In genomic region chr15:45943255-45943654, GRCh38 we compare ENCODE assay signal across 16 cellular contexts.
DNase-seq lines count a peak whose midpoint lies in the region; ATAC-seq, FAIRE-seq and TF ChIP-seq lines count a peak whose summit lies in the region.
"Had no signal": no experiment of that assay in that cellular context is flagged by ENCODE, and none has a peak within 500 bp of the region (broad histone marks: within the 10 kb centered on the region; RNA-seq: fewer than 3 reads in every experiment).

No MANE protein-coding gene starts in this region.

- no peak for FAIRE-seq in A549 (lab: Jason Lieb, UNC)

- CTCF ChIA-PET in A549 (lab: Yijun Ruan, JAX) = interaction anchor here (0.6 kb wide), 1 partner anchor 188 kb away, joined by 3 read pairs; no protein-coding TSS in a partner anchor

- H3K27me3 Mint-ChIP-seq in T-helper 17 cell = no peaks in the 10 kb centered on the region
- H3K27me3 Mint-ChIP-seq in activated T-cell treated with anti-CD3 and anti-CD28 coated beads, Interleukin-2, amount 50 U/mL, for 4 hours (ENCODE audit: low read depth) = no peaks in the 10 kb centered on the region

- no peak for TF ChIP-seq EP300 in A549 (IDR thresholded peaks at IDR 0.05)

- no peaks in the 10 kb centered on the region for H3K9me3 Mint-ChIP-seq in activated T-cell treated with anti-CD3 and anti-CD28 coated beads, Interleukin-2, amount 50 U/mL, for 4 hours
- H3K9me3 Mint-ChIP-seq: nephron progenitor cell had no signal

- TF ChIP-seq POLR2A in A549 (IDR thresholded peaks at IDR 0.05; ENCODE audit: low read length) = no peak

- H3K4me1 ChIP-seq in A549 = no peaks in the 10 kb centered on the region
- H3K4me1 ChIP-seq in mucosa of descending colon (ENCODE audit: low read depth) = no peaks in the 10 kb centered on the region
- H3K4me1 ChIP-seq: body of pancreas, tibial artery had no signal

- H3K4me2 ChIP-seq in A549 = no peak overlapping the region

- 15% methylated on average over 4 of the region's 4 CpGs for WGBS in A549 (ENCODE audit: missing lambda C conversion rate)

- H3K4me1 Mint-ChIP-seq in T-helper 17 cell = no peaks in the 10 kb centered on the region
- H3K4me1 Mint-ChIP-seq in activated T-cell treated with anti-CD3 and anti-CD28 coated beads, Interleukin-2, amount 50 U/mL, for 4 hours (ENCODE audit: low read depth) = no peaks in the 10 kb centered on the region
- H3K4me1 Mint-ChIP-seq: nephron progenitor cell had no signal

- intact Hi-C loops in mucosa of descending colon (cut with DNase I, micrococcal nuclease) = no loop called here

- H3K9me3 ChIP-seq in A549 = no peaks in the 10 kb centered on the region
- no peaks in the 10 kb centered on the region for H3K9me3 ChIP-seq in T-helper 17 cell (ENCODE audit: control insufficient read depth, low read length, poor library complexity, severe bottlenecking)
- no peaks in the 10 kb centered on the region for H3K9me3 ChIP-seq in mucosa of descending colon
- H3K9me3 ChIP-seq: body of pancreas, tibial artery had no signal

- ATAC-seq in A549 (peak; percentile 54 to 74; a peak in 4 of 6 replicates), GM19023 (IDR thresholded peaks at IDR 0.05; ENCODE audit: unreplicated experiment) (peak; percentile 58), HG03066 (IDR thresholded peaks at IDR 0.05; ENCODE audit: low read depth, unreplicated experiment) (peak; percentile 78), T-helper 17 cell (no peak), mucosa of descending colon (no peak)
- ATAC-seq in activated T-cell treated with anti-CD3 and anti-CD28 coated beads, Interleukin-2, amount 50 U/mL, for 4 hours = no peak
- ATAC-seq: activated CD4-positive, CD25-positive, alpha-beta regulatory T cell treated with anti-CD3 and anti-CD28 coated beads, Interleukin-2, amount 50 U/mL, for 24 hours; body of pancreas; left colon had no signal

- TF ChIP-seq CTCF in A549 (IDR thresholded peaks at IDR 0.05) = no peak
- TF ChIP-seq CTCF in mucosa of descending colon (IDR thresholded peaks at IDR 0.05) = no peak

- H3K4me3 Mint-ChIP-seq in T-helper 17 cell = no peak overlapping the region
- H3K4me3 Mint-ChIP-seq in activated T-cell treated with anti-CD3 and anti-CD28 coated beads, Interleukin-2, amount 50 U/mL, for 4 hours = no peak overlapping the region
- H3K4me3 Mint-ChIP-seq: nephron progenitor cell had no signal

- TF ChIP-seq RAD21 in A549 (conservative IDR thresholded peaks at IDR 0.05 in 1 of 2, IDR thresholded peaks at IDR 0.05 in 1 of 2) = no peak

- H3K27ac ChIP-seq in A549 = no peak overlapping the region
- H3K27ac ChIP-seq: body of pancreas, tibial artery had no signal

- POLR2A ChIA-PET in A549 (lab: Yijun Ruan, JAX) = no interaction called here

- H3K36me3 Mint-ChIP-seq in T-helper 17 cell (ENCODE audit: low read depth) = no peaks in the 10 kb centered on the region
- H3K36me3 Mint-ChIP-seq in activated T-cell treated with anti-CD3 and anti-CD28 coated beads, Interleukin-2, amount 50 U/mL, for 4 hours (ENCODE audit: insufficient read depth) = no peaks in the 10 kb centered on the region

- DNase-seq in A549 (ENCODE audit: low read depth in 1 of 2, low spot score in 1 of 2) (peak in 1 of 2 experiments; percentile 41), RKO (ENCODE audit: low spot score) (peak; percentile 30), NCI-H2227 (lab: John Stamatoyannopoulos, UW; ENCODE audit: unreplicated experiment) (no peak), T-helper 17 cell (no peak), mucosa of descending colon (no peak)
- DNase-seq in activated T-cell treated with anti-CD3 and anti-CD28 coated beads, Interleukin-2, amount 50 U/mL, for 4 hours = no peak
- DNase-seq: activated T-cell treated with anti-CD3 and anti-CD28 coated beads, Interleukin-2, amount 50 U/mL, for 1 hour; body of pancreas; DMS 273 treated with DMSO at 0.1 percent for 48 hours; glutamatergic neuron; left colon; nephron progenitor cell; tibial artery had no signal

- H3K4me3 ChIP-seq in A549 (no peak overlapping the region), mucosa of descending colon (no peak overlapping the region)
- H3K4me3 ChIP-seq: body of pancreas, tibial artery had no signal

- no peaks in the 10 kb centered on the region for H3K36me3 ChIP-seq in mucosa of descending colon (ENCODE audit: low read depth)
- H3K36me3 ChIP-seq: tibial artery had no signal

- no peak overlapping the region for H3K27ac Mint-ChIP-seq in T-helper 17 cell
- H3K27ac Mint-ChIP-seq: nephron progenitor cell had no signal

TF ChIP-seq in A549, 52 proteins besides CTCF, POLR2A, EP300 and RAD21:
- TF ChIP-seq HDAC2 (IDR thresholded peaks at IDR 0.05) (no peak), RFX5 (IDR thresholded peaks at IDR 0.05) (peak; percentile 48; the same call in 1 of the 2 replicates), KDM5A (IDR thresholded peaks at IDR 0.05) (no peak), FOSB (CRISPR knock-in tag; IDR thresholded peaks at IDR 0.05) (no peak), EHMT2 (IDR thresholded peaks at IDR 0.05; ENCODE audit: low read depth) (no peak), REST (IDR thresholded peaks at IDR 0.05) (no peak), FOSL2 (IDR thresholded peaks at IDR 0.05) (no peak), FOSL2 (CRISPR knock-in tag; IDR thresholded peaks at IDR 0.05) (0 out of 2 replicates have a peak, but pooled peaks have one; percentile 11), HOXA7 (CRISPR knock-in tag; IDR thresholded peaks at IDR 0.05) (no peak), MAFK (IDR thresholded peaks at IDR 0.05; ENCODE audit: partially characterized antibody) (peak; percentile 36), RCOR1 (IDR thresholded peaks at IDR 0.05; ENCODE audit: low read depth, low read length) (no peak), ZNF302 (CRISPR knock-in tag; IDR thresholded peaks at IDR 0.05) (no peak), NPAS2 (CRISPR knock-in tag; IDR thresholded peaks at IDR 0.05; ENCODE audit: borderline replicate concordance) (no peak), TFCP2L1 (CRISPR knock-in tag; IDR thresholded peaks at IDR 0.05) (no peak), MAZ (IDR thresholded peaks at IDR 0.05; ENCODE audit: borderline replicate concordance, low read depth, low read length) (no peak), USF2 (IDR thresholded peaks at IDR 0.05) (no peak)
- TF ChIP-seq, protein P1, sequence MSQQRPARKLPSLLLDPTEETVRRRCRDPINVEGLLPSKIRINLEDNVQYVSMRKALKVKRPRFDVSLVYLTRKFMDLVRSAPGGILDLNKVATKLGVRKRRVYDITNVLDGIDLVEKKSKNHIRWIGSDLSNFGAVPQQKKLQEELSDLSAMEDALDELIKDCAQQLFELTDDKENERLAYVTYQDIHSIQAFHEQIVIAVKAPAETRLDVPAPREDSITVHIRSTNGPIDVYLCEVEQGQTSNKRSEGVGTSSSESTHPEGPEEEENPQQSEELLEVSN (IDR thresholded peaks at IDR 0.05; ENCODE audit: borderline replicate concordance, low read depth) = no peak

Comparison
In these comparisons a context has a peak if more than half of its experiments do, and no peak if none do; other contexts are left out.
1. ATAC-seq: peak in A549 (2 of 2), GM19023 (single experiment) and HG03066 (single experiment); none in T-helper 17 cell (single experiment), activated T-cell treated with anti-CD3 and anti-CD28 coated beads, Interleukin-2, amount 50 U/mL, for 4 hours (0 of 2) and mucosa of descending colon (single experiment).